In the genomic region with DNA sequence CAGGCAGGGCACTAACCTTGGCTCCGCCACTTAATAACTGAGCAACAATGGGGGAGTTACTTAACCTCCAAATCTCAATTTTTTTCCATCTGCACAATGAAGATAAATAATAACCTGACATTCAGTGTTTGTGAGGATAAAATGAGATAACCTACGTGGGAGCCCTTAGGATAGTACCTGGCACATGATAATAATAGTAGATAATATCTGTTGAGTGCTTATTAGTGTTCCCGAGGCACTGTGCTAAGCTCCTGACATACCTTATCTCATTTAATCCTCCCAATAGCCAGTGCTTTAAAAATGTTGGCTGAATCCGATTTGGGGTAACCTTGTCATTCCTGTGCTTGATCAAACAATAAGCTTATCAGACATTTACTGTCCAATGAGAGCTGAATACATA, we compare ENCODE assay signal across 33 cellular contexts.
A peak's percentile ranks its signal among the peaks of the same experiment; 100 is the strongest.
DNase-seq lines count a peak whose midpoint lies in the region; ATAC-seq and TF ChIP-seq lines count a peak whose summit lies in the region.
"Had no signal": no experiment of that assay in that cellular context is flagged by ENCODE, and none has a peak within 500 bp of the region (broad histone marks: within the 10 kb centered on the region; RNA-seq: fewer than 3 reads in every experiment).

No MANE protein-coding gene starts in this region.

- no peak for DNase-seq in SK-N-SH
- peak; percentile 37 for DNase-seq in NCI-H82 (lab: John Stamatoyannopoulos, UW)
- peak; percentile 27 for DNase-seq in NCI-H82 treated with DMSO at 0.1 percent for 48 hours (lab: John Stamatoyannopoulos, UW; ENCODE audit: unreplicated experiment)
- no peak for DNase-seq in spleen
- no peak for DNase-seq in naive thymus-derived CD8-positive, alpha-beta T cell
- DNase-seq: 8988T; ACHN; AML-193; BE2C; C1 segment of cervical spinal cord; Caco-2; Calu3; CD4-positive, alpha-beta memory T cell; CD4-positive, alpha-beta T cell; CD4-positive, CD25-positive, alpha-beta regulatory T cell; CD8-positive, alpha-beta memory T cell; CD8-positive, alpha-beta T cell; COR-L47; DMS 273 treated with DMSO at 0.1 percent for 48 hours; DMS153; DMS53; DMS79; DMS79 treated with DMSO at 0.1 percent for 48 hours; DND-41; EL had no signal

- H3K27me3 Mint-ChIP-seq in naive thymus-derived CD8-positive, alpha-beta T cell = peaks cover 0 to 6% (median 0%) of the 10 kb centered on the region in 5 donors
- H3K27me3 Mint-ChIP-seq: CD4-positive, alpha-beta T cell; CD4-positive, CD25-positive, alpha-beta regulatory T cell had no signal

- H3K27me3 ChIP-seq in SK-N-SH (ENCODE audit: insufficient read depth) (no peaks in the 10 kb centered on the region), spleen (replicated peaks in 1 of 7) (no peaks in the 10 kb centered on the region)
- H3K27me3 ChIP-seq: BE2C; BLaER1; BLaER1 treated with 17β-estradiol and CSF1 and Interleukin-3, amounts not matched to agents 10 nM and 100 nM had no signal

- H3K27ac ChIP-seq in SK-N-SH (ENCODE audit: low read depth in 2 of 2, low read length in 1 of 2) (peak overlapping the region in 1 of 2 experiments; percentile 82; a peak in 2 of 4 replicates), spleen (no peak overlapping the region)
- H3K27ac ChIP-seq: 22Rv1; A549; BLaER1; BLaER1 treated with 17β-estradiol and CSF1 and Interleukin-3, amounts not matched to agents 10 nM and 100 nM; C4-2B had no signal

- no peaks in the 10 kb centered on the region for H3K79me2 ChIP-seq in SK-N-SH (ENCODE audit: insufficient read depth)

- TF ChIP-seq EP300 in SK-N-SH (IDR thresholded peaks at IDR 0.05; ENCODE audit: borderline replicate concordance in 1 of 2, low read depth in 1 of 2, low read length in 1 of 2) = peak in 1 of 2 experiments; percentile 74; a peak in 2 of 4 replicates

- CTCF ChIA-PET in SK-N-SH (lab: Yijun Ruan, JAX) = interaction anchor here (1.5 to 1.6 kb wide), 2 partner anchors 29 to 383 kb away, joined by 3 read pairs; no protein-coding TSS in a partner anchor

- no peaks in the 10 kb centered on the region for H3K4me1 Mint-ChIP-seq in naive thymus-derived CD8-positive, alpha-beta T cell
- H3K4me1 Mint-ChIP-seq: B cell; CD14-positive monocyte; CD4-positive, alpha-beta memory T cell; CD4-positive, CD25-positive, alpha-beta regulatory T cell; CD8-positive, alpha-beta memory T cell had no signal

- H3K36me3 ChIP-seq in SK-N-SH (replicated peaks in 1 of 2; ENCODE audit: control insufficient read depth in 1 of 2, insufficient read depth in 2 of 2, low read length in 1 of 2) (no peaks in the 10 kb centered on the region), spleen (no peaks in the 10 kb centered on the region)
- H3K36me3 ChIP-seq: BE2C; BLaER1; BLaER1 treated with 17β-estradiol and CSF1 and Interleukin-3, amounts not matched to agents 10 nM and 100 nM had no signal

- no peaks in the 10 kb centered on the region for H3F3A ChIP-seq in SK-N-SH (replicated peaks; ENCODE audit: insufficient read depth)

- H3K27ac Mint-ChIP-seq in naive thymus-derived CD8-positive, alpha-beta T cell = no peak overlapping the region
- H3K27ac Mint-ChIP-seq: B cell; CD14-positive monocyte; CD4-positive, alpha-beta memory T cell; CD4-positive, alpha-beta T cell; CD4-positive, CD25-positive, alpha-beta regulatory T cell; CD8-positive, alpha-beta memory T cell; CD8-positive, alpha-beta T cell had no signal

- TF ChIP-seq CTCF in SK-N-SH (IDR thresholded peaks at IDR 0.05) (no peak), spleen (IDR thresholded peaks at IDR 0.05 in 8 of 11, conservative IDR thresholded peaks at IDR 0.05 in 3 of 11) (no peak)

- H3K9me3 ChIP-seq in SK-N-SH = no peaks in the 10 kb centered on the region
- H3K9me3 ChIP-seq in spleen = no peaks in the 10 kb centered on the region
- H3K9me3 ChIP-seq: A549; BE2C; BLaER1; BLaER1 treated with 17β-estradiol and CSF1 and Interleukin-3, amounts not matched to agents 10 nM and 100 nM; Caco-2 had no signal

- 73% methylated on average over 4 of the region's 4 CpGs for WGBS in SK-N-SH (ENCODE audit: low lambda C conversion rate)
- WGBS in spleen, 5 donors = 73 to 82% (median 75%) methylated on average over 4 of the region's 4 CpGs

- H3K9me2 ChIP-seq in SK-N-SH = no peaks in the 10 kb centered on the region

- H3K4me3 ChIP-seq in SK-N-SH (ENCODE audit: low read depth in 2 of 2, low read length in 1 of 2) = no peak overlapping the region
- H3K4me3 ChIP-seq in spleen = no peak overlapping the region
- H3K4me3 ChIP-seq: A549; BLaER1; BLaER1 treated with 17β-estradiol and CSF1 and Interleukin-3, amounts not matched to agents 10 nM and 100 nM had no signal

- no peak overlapping the region for H2AFZ ChIP-seq in SK-N-SH (ENCODE audit: low read depth)

- intact Hi-C loops in spleen (cut with DNase I; ENCODE audit: low total_unique reads) = no loop called here

- H3K9ac ChIP-seq in SK-N-SH = no peak overlapping the region
- H3K9ac ChIP-seq: BLaER1; BLaER1 treated with 17β-estradiol and CSF1 and Interleukin-3, amounts not matched to agents 10 nM and 100 nM had no signal

- no peak overlapping the region for H3K4me2 ChIP-seq in SK-N-SH
- H3K4me2 ChIP-seq: A549; BLaER1; BLaER1 treated with 17β-estradiol and CSF1 and Interleukin-3, amounts not matched to agents 10 nM and 100 nM had no signal

- ATAC-seq in SK-N-SH treated with all-trans-retinoic acid at 6 μM for 48 hours = no peak
- no peak for ATAC-seq in naive thymus-derived CD8-positive, alpha-beta T cell
- ATAC-seq: A549; CD8-positive, alpha-beta T cell had no signal

- no peak for TF ChIP-seq POLR2A in spleen (IDR thresholded peaks at IDR 0.05)

- no peaks in the 10 kb centered on the region for H3K9me3 Mint-ChIP-seq in naive thymus-derived CD8-positive, alpha-beta T cell
- H3K9me3 Mint-ChIP-seq: CD4-positive, alpha-beta memory T cell; CD4-positive, alpha-beta T cell; CD8-positive, alpha-beta T cell had no signal

- peaks cover 0 to 31% of the 10 kb centered on the region in 2 experiments; a peak in 2 of 4 replicates for H3K4me1 ChIP-seq in SK-N-SH (ENCODE audit: control insufficient read depth in 1 of 2, insufficient read depth in 2 of 2, low read depth in 1 of 2, low read length in 1 of 2)
- peaks cover 0 to 17% (median 4%) of the 10 kb centered on the region in 6 donors for H3K4me1 ChIP-seq in spleen
- H3K4me1 ChIP-seq: BLaER1; BLaER1 treated with 17β-estradiol and CSF1 and Interleukin-3, amounts not matched to agents 10 nM and 100 nM had no signal

- no peak; the same call in 1 of the 2 replicates for TF ChIP-seq RAD21 in SK-N-SH (IDR thresholded peaks at IDR 0.05; ENCODE audit: low read length)

- no peaks in the 10 kb centered on the region for H3K36me3 Mint-ChIP-seq in naive thymus-derived CD8-positive, alpha-beta T cell
- H3K36me3 Mint-ChIP-seq: CD14-positive monocyte; CD4-positive, alpha-beta memory T cell; CD4-positive, CD25-positive, alpha-beta regulatory T cell; CD8-positive, alpha-beta memory T cell; CD8-positive, alpha-beta T cell had no signal

- POLR2A ChIA-PET in SK-N-SH (lab: Yijun Ruan, JAX) = interaction anchor here (0.9 kb wide), 1 partner anchor 160 kb away, joined by 3 read pairs; no protein-coding TSS in a partner anchor
- POLR2A ChIA-PET in naive thymus-derived CD8-positive, alpha-beta T cell (lab: Charles Lee) = no interaction called here

- no peak overlapping the region for H3K4me3 Mint-ChIP-seq in naive thymus-derived CD8-positive, alpha-beta T cell
- H3K4me3 Mint-ChIP-seq: B cell; CD14-positive monocyte; CD4-positive, alpha-beta memory T cell; CD4-positive, alpha-beta T cell; CD4-positive, CD25-positive, alpha-beta regulatory T cell; CD8-positive, alpha-beta memory T cell; CD8-positive, alpha-beta T cell had no signal

- H4K20me1 ChIP-seq in SK-N-SH (ENCODE audit: insufficient read depth) = no peaks in the 10 kb centered on the region
- H4K20me1 ChIP-seq: BLaER1; BLaER1 treated with 17β-estradiol and CSF1 and Interleukin-3, amounts not matched to agents 10 nM and 100 nM had no signal

TF ChIP-seq in SK-N-SH, 30 proteins besides CTCF, POLR2A, EP300 and RAD21:
- TF ChIP-seq RXRA (IDR thresholded peaks at IDR 0.05; ENCODE audit: borderline replicate concordance, low read depth) (no peak), RCOR1 (IDR thresholded peaks at IDR 0.05; ENCODE audit: low read length) (peak; percentile 53), GATA2 (CRISPR knock-in tag; IDR thresholded peaks at IDR 0.05) (peak; percentile 71)

TF ChIP-seq in SK-N-SH treated with all-trans-retinoic acid at 6 μM for 48 hours, 23 proteins besides CTCF, POLR2A, EP300 and RAD21:
- no peak for TF ChIP-seq CSDC2 (CRISPR knock-in tag; IDR thresholded peaks at IDR 0.05)

Comparison
In these comparisons a context has a peak if more than half of its experiments do, and no peak if none do; other contexts are left out.
1. DNase-seq: peak in NCI-H82 (single experiment) and NCI-H82 treated with DMSO at 0.1 percent for 48 hours (single experiment); none in SK-N-SH (single experiment), spleen (single experiment) and naive thymus-derived CD8-positive, alpha-beta T cell (0 of 10).